In the genomic region with DNA sequence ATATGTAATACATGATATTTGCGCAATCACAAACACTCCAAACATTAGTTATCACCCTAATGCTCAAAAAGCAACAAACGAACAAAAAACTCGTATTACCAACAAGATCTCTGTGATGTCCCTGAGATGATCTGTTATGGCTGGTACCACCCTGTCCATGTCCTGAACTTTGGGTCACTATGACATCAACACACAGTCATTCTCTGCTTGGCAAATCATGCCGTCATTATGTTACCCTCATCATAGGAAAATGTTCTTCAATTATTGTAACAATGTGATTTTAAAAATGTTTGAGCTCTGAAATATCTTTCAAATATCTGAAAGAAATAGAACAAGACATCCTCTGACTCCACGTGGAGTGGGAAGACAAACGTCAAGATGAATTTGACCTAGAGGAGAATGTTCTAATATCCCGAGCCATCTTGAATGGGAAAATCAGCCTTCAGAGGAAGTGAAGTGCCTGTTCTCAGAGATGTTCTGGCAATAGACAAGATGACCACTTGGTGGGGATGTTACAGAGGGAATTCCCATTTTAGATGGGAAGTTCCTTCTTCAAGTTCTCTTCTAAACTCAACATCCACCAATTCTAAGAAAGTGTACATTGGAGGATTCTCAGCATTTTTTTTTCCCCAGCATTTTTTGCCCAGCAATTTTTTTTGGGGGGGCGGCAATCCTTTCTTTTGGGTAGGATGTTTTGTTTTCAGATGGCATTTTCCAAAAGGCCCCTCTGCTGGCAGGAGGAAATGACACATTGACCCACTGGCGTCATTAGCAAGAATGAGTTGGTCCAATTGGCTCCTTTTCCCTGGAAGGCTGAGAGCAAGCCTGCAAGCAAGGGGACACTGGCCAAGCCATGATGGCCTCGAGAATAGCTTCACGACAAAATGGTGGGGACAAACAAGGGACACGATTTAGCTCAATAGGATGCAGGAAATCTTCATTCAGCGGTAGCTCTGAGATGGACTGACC, we compare ENCODE assay signal across 1 cellular context.
TF ChIP-seq lines count a peak whose summit lies in the region.

No MANE protein-coding gene starts in this region.

TF ChIP-seq in HepG2, 621 proteins besides CTCF, POLR2A, EP300 and RAD21 (continued from another document):
- TF ChIP-seq, protein P1, sequence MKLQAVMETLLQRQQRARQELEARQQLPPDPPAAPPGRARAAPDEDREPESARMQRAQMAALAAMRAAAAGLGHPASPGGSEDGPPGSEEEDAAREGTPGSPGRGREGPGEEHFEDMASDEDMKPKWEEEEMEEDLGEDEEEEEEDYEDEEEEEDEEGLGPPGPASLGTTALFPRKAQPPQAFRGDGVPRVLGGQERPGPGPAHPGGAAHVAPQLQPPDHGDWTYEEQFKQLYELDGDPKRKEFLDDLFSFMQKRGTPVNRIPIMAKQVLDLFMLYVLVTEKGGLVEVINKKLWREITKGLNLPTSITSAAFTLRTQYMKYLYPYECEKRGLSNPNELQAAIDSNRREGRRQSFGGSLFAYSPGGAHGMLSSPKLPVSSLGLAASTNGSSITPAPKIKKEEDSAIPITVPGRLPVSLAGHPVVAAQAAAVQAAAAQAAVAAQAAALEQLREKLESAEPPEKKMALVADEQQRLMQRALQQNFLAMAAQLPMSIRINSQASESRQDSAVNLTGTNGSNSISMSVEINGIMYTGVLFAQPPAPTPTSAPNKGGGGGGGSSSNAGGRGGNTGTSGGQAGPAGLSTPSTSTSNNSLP (IDR thresholded peaks at IDR 0.05; ENCODE audit: low read depth, low read length), result no peak
- TF ChIP-seq RBAK (CRISPR knock-in tag; IDR thresholded peaks at IDR 0.05), result no peak
- TF ChIP-seq, protein P2, sequence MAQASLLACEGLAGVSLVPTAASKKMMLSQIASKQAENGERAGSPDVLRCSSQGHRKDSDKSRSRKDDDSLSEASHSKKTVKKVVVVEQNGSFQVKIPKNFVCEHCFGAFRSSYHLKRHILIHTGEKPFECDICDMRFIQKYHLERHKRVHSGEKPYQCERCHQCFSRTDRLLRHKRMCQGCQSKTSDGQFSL (CRISPR knock-in tag; IDR thresholded peaks at IDR 0.05), result no peak
- no peak for TF ChIP-seq SYNCRIP (IDR thresholded peaks at IDR 0.05; ENCODE audit: insufficient read depth, low read depth, low read length)
- TF ChIP-seq HMGA1 (CRISPR knock-in tag; conservative IDR thresholded peaks at IDR 0.05), result no peak
- 0 out of 2 replicates have a peak, but pooled peaks have one; percentile 14 for TF ChIP-seq CREB1 (IDR thresholded peaks at IDR 0.05)
- no peak for TF ChIP-seq CREB1 (CRISPR knock-in tag; IDR thresholded peaks at IDR 0.05)
